ENCODE assay signal across 2 cellular contexts in the genomic region with DNA sequence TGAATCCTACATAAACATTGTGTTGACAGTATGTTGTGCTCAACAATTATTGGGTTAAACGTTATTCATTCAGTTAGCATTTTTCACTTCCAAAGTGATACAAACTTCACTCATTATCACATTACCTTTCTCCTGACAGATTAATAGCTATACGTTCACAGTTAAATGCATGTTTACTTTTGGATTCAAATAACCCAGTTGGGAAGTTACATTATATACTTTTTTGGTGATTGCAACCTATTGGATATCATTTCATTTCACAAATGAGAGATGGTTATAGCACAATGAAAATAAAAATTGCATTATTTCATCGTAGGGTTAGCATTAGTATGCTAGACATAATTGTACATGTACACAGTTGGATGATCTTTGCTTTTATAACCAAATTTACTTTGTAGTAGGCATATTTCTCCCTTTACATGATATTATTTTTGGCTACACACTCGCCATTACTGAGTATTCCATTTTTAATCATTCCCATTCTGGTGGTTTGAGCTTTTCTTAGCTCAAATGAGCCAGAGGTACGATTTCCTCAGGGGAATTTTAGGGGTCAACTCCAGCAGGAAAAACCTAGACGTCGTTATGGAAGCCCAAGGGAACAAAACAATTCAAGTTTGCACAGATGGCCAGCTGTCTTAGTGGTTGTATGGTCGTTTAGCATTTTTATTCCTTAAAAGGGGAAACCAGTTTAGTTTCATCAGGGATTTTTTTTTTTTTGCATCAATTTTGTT.
A peak's percentile ranks its signal among the peaks of the same experiment; 100 is the strongest.
TF ChIP-seq lines count a peak whose summit lies in the region.

No MANE protein-coding gene starts in this region.

TF ChIP-seq in K562, 482 proteins besides CTCF, POLR2A, EP300 and RAD21 (continues in another document):
- TF ChIP-seq ARHGAP35 (IDR thresholded peaks at IDR 0.05; ENCODE audit: partially characterized antibody) = peak; percentile 14
- TF ChIP-seq THRAP3 (IDR thresholded peaks at IDR 0.05; ENCODE audit: borderline replicate concordance) = peak; percentile 76; the same call in 1 of the 2 replicates
- no peak for TF ChIP-seq ZNF764 (CRISPR knock-in tag; IDR thresholded peaks at IDR 0.05; ENCODE audit: low read depth)
- no peak for TF ChIP-seq NEUROD1 (IDR thresholded peaks at IDR 0.05; ENCODE audit: borderline replicate concordance, low read depth, low read length, partially characterized antibody)
- TF ChIP-seq ZNF316 (IDR thresholded peaks at IDR 0.05) = 0 out of 2 replicates have a peak, but pooled peaks have one; percentile 16
- TF ChIP-seq MYBL2 (IDR thresholded peaks at IDR 0.05; ENCODE audit: low read depth) = peak; percentile 58
- no peak for TF ChIP-seq MYBL2 (CRISPR knock-in tag; IDR thresholded peaks at IDR 0.05; ENCODE audit: borderline replicate concordance)
- no peak for TF ChIP-seq KDM1A (IDR thresholded peaks at IDR 0.05)
- TF ChIP-seq ZNF431 (CRISPR knock-in tag; IDR thresholded peaks at IDR 0.05) = no peak
- TF ChIP-seq CHD1 (IDR thresholded peaks at IDR 0.05; ENCODE audit: low read length) = peak; percentile 50
- peak; percentile 74; the same call in 1 of the 2 replicates for TF ChIP-seq ZNF512 (tag; IDR thresholded peaks at IDR 0.05)
- TF ChIP-seq TAF9B (IDR thresholded peaks at IDR 0.05; ENCODE audit: partially characterized antibody) = peak; percentile 10
- TF ChIP-seq ZMIZ1 (IDR thresholded peaks at IDR 0.05; ENCODE audit: low read depth in 2 of 2, low read length in 2 of 2) = no peak
- TF ChIP-seq ZNF589 (CRISPR knock-in tag; IDR thresholded peaks at IDR 0.05; ENCODE audit: low read depth) = no peak
- TF ChIP-seq PTBP1 (IDR thresholded peaks at IDR 0.05; ENCODE audit: low read depth, low read length) = no peak
- no peak for TF ChIP-seq ZBTB49 (CRISPR knock-in tag; IDR thresholded peaks at IDR 0.05; ENCODE audit: borderline replicate concordance)

TF ChIP-seq in HepG2, 621 proteins besides CTCF, POLR2A, EP300 and RAD21:
- 0 out of 2 replicates have a peak, but pooled peaks have one; percentile 1 for TF ChIP-seq KLF6 (CRISPR knock-in tag; IDR thresholded peaks at IDR 0.05)
- TF ChIP-seq, protein P1, sequence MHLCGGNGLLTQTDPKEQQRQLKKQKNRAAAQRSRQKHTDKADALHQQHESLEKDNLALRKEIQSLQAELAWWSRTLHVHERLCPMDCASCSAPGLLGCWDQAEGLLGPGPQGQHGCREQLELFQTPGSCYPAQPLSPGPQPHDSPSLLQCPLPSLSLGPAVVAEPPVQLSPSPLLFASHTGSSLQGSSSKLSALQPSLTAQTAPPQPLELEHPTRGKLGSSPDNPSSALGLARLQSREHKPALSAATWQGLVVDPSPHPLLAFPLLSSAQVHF (CRISPR knock-in tag; IDR thresholded peaks at IDR 0.05) = no peak
